ENCODE assay signal across 12 cellular contexts in the genomic region with DNA sequence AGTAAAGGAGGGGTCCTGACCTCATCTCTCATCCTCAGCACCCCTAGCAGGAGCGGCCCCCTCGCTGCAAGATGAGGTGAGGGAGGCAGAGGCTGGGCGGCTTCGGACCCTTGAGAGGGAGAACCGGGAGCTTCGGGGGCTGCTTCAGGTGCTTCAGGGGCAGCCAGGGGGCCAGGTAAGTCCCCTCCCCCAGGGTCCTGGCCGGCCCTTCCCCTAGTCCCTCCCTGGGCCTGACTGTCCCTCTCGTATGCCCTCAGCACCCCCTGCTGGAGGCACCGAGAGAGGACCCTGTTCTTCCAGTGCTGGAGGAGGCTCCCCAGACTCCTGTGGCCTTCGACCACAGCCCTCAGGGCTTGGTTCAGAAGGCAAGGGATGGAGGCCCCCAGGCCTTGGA. TPM values are rescaled to one million over a fixed set of nuclear protein-coding genes. Genes with fewer than 3 reads are reported as not detected.
DNase-seq lines count a peak whose midpoint lies in the region; ATAC-seq and TF ChIP-seq lines count a peak whose summit lies in the region.
"Had no signal": no experiment of that assay in that cellular context is flagged by ENCODE, and none has a peak within 500 bp of the region (broad histone marks: within the 10 kb centered on the region; RNA-seq: fewer than 3 reads in every experiment).

No MANE protein-coding gene starts in this region.

- peak; percentile 29; the same call in 1 of the 2 replicates for TF ChIP-seq CTCF in OCI-LY1 (IDR thresholded peaks at IDR 0.05; ENCODE audit: low read length)
- peak; percentile 9 for TF ChIP-seq CTCF in smooth muscle cell (IDR thresholded peaks at IDR 0.05; ENCODE audit: borderline replicate concordance, insufficient read depth, poor library complexity, severe bottlenecking)

- H3K36me3 ChIP-seq in OCI-LY1 (ENCODE audit: insufficient read depth, low read length) = peaks cover 32% of the 10 kb centered on the region; the same call in 1 of the 2 replicates
- no peaks in the 10 kb centered on the region for H3K36me3 ChIP-seq in smooth muscle cell (ENCODE audit: low read depth)

- no peak overlapping the region for H3K9ac ChIP-seq in OCI-LY1 (ENCODE audit: low read length)
- H3K9ac ChIP-seq in smooth muscle cell (ENCODE audit: low read depth) = no peak overlapping the region

- no peaks in the 10 kb centered on the region for H3K27me3 ChIP-seq in OCI-LY1 (ENCODE audit: insufficient read depth, low read length)
- H3K27me3 ChIP-seq in smooth muscle cell (ENCODE audit: low read depth) = no peaks in the 10 kb centered on the region
- H3K27me3 ChIP-seq: dorsolateral prefrontal cortex had no signal

- H4K20me1 ChIP-seq in OCI-LY1 (ENCODE audit: insufficient read depth, low read length) = no peaks in the 10 kb centered on the region
- no peaks in the 10 kb centered on the region for H4K20me1 ChIP-seq in smooth muscle cell (ENCODE audit: low read depth)

- 89% methylated on average over 8 of the region's 10 CpGs for WGBS in smooth muscle cell (ENCODE audit: low lambda C conversion rate)

- no peak overlapping the region for H3K27ac ChIP-seq in OCI-LY1 (ENCODE audit: low read depth, low read length, poor library complexity, severe bottlenecking)
- no peak overlapping the region for H3K27ac ChIP-seq in smooth muscle cell (ENCODE audit: low read depth)

- H3K4me2 ChIP-seq in OCI-LY1 (ENCODE audit: low read length) (no peak overlapping the region), smooth muscle cell (no peak overlapping the region)

- H3K4me1 ChIP-seq in OCI-LY1 (ENCODE audit: insufficient read depth, low read length, severe bottlenecking) (peaks cover 29% of the 10 kb centered on the region), smooth muscle cell (ENCODE audit: low read depth) (peaks cover 7% of the 10 kb centered on the region)

- no peak for TF ChIP-seq POLR2A in erythroblast (IDR thresholded peaks at IDR 0.05; ENCODE audit: low read length)

- no peaks in the 10 kb centered on the region for H3K27me3 Mint-ChIP-seq in activated T-cell treated with anti-CD3 and anti-CD28 coated beads, Interleukin-2, amount 50 U/mL, for 4 hours (ENCODE audit: low read depth)
- H3K27me3 Mint-ChIP-seq: CD4-positive, alpha-beta memory T cell had no signal

- no peak for ATAC-seq in activated T-cell treated with anti-CD3 and anti-CD28 coated beads, Interleukin-2, amount 50 U/mL, for 4 hours

- no peak overlapping the region for H2AFZ ChIP-seq in OCI-LY1 (ENCODE audit: low read length)
- no peak overlapping the region for H2AFZ ChIP-seq in smooth muscle cell (ENCODE audit: low read depth)

- no peak overlapping the region for H3K4me3 Mint-ChIP-seq in activated T-cell treated with anti-CD3 and anti-CD28 coated beads, Interleukin-2, amount 50 U/mL, for 4 hours
- H3K4me3 Mint-ChIP-seq: CD4-positive, alpha-beta memory T cell had no signal

- H3K4me3 ChIP-seq in OCI-LY1 (ENCODE audit: low read depth, low read length, poor library complexity, severe bottlenecking) (no peak overlapping the region), smooth muscle cell (no peak overlapping the region)

- H3F3A ChIP-seq in OCI-LY1 (ENCODE audit: insufficient read depth, low read length) = no peaks in the 10 kb centered on the region
- no peaks in the 10 kb centered on the region for H3F3A ChIP-seq in smooth muscle cell (ENCODE audit: low read depth)

- H3K4me1 Mint-ChIP-seq in activated T-cell treated with anti-CD3 and anti-CD28 coated beads, Interleukin-2, amount 50 U/mL, for 4 hours (ENCODE audit: low read depth) = peaks cover 28% of the 10 kb centered on the region

- H3K79me2 ChIP-seq in OCI-LY1 (ENCODE audit: insufficient read depth, low read length) = no peaks in the 10 kb centered on the region
- no peaks in the 10 kb centered on the region for H3K79me2 ChIP-seq in smooth muscle cell (ENCODE audit: low read depth)

- no peaks in the 10 kb centered on the region for H3K9me2 ChIP-seq in OCI-LY1 (ENCODE audit: low read depth, low read length)

- H3K9me3 Mint-ChIP-seq in activated T-cell treated with anti-CD3 and anti-CD28 coated beads, Interleukin-2, amount 50 U/mL, for 4 hours = no peaks in the 10 kb centered on the region
- H3K9me3 Mint-ChIP-seq: CD4-positive, alpha-beta memory T cell had no signal

- H3K36me3 Mint-ChIP-seq in activated T-cell treated with anti-CD3 and anti-CD28 coated beads, Interleukin-2, amount 50 U/mL, for 4 hours (ENCODE audit: insufficient read depth) = peaks cover 12% of the 10 kb centered on the region

- DNase-seq in activated CD4-positive, alpha-beta T cell treated with anti-CD3 and anti-CD28 coated beads, Interleukin-2, amount 50 U/mL, for 48 hours = peak; percentile 15 to 27
- DNase-seq in activated CD4-positive, alpha-beta T cell treated with anti-CD3 and anti-CD28 coated beads, Interleukin-2, amount 50 U/mL, for 4 hours = no peak
- DNase-seq in erythroblast (lab: John Stamatoyannopoulos, UW) (peak; percentile 58 to 70), smooth muscle cell (lab: John Stamatoyannopoulos, UW; ENCODE audit: unreplicated experiment) (no peak), HPDE6-E6E7 (ENCODE audit: extremely low spot score) (no peak)
- DNase-seq in activated T-cell treated with anti-CD3 and anti-CD28 coated beads, Interleukin-2, amount 50 U/mL, for 4 hours = no peak
- no peak for DNase-seq in activated T-cell treated with anti-CD3 and anti-CD28 coated beads, Interleukin-2, amount 50 U/mL, for 1 hour
- DNase-seq: activated CD8-positive, alpha-beta memory T cell treated with anti-CD3 and anti-CD28 coated beads, Interleukin-2, amount 50 U/mL, for 48 hours; CD4-positive, alpha-beta memory T cell; dorsolateral prefrontal cortex; left cardiac atrium had no signal

- H3K9me3 ChIP-seq in OCI-LY1 (ENCODE audit: low read length) (no peaks in the 10 kb centered on the region), smooth muscle cell (replicated peaks; ENCODE audit: low read depth) (no peaks in the 10 kb centered on the region)

RNA-seq across cellular contexts. Expression of a gene that starts 3.7 kb away (rescaled TPM):
- 0.22 and 2.2 TPM in 2 replicates for total RNA-seq in smooth muscle cell
- 2.2 and 3.4 TPM in 2 replicates for polyA plus RNA-seq in smooth muscle cell
- 10 to 100 TPM; 87.4 to 97.9 (median 96.2) TPM for total RNA-seq in activated T-cell treated with anti-CD3 and anti-CD28 coated beads, Interleukin-2, amount 50 U/mL, for 4 hours

RNA-seq across cellular contexts. Expression of a gene that starts 15.2 kb away (rescaled TPM):
- 19.5 and 21.8 TPM in 2 replicates for total RNA-seq in smooth muscle cell
- 40.0 and 42.9 TPM in 2 replicates for polyA plus RNA-seq in smooth muscle cell
- total RNA-seq in activated T-cell treated with anti-CD3 and anti-CD28 coated beads, Interleukin-2, amount 50 U/mL, for 4 hours = 10 to 100 TPM; 43.3 to 49.9 (median 48.1) TPM

RNA-seq across cellular contexts. Expression of a gene that starts 25.8 kb away (rescaled TPM):
- total RNA-seq in smooth muscle cell = 169 and 209 TPM in 2 replicates
- 461 and 474 TPM in 2 replicates for polyA plus RNA-seq in smooth muscle cell
- total RNA-seq in activated T-cell treated with anti-CD3 and anti-CD28 coated beads, Interleukin-2, amount 50 U/mL, for 4 hours = 10 to 100 TPM; 78.3 to 96.8 (median 81.0) TPM

RNA-seq across cellular contexts. Expression of a gene that starts 26.4 kb away (rescaled TPM):
- total RNA-seq in smooth muscle cell = 218 and 285 TPM in 2 replicates
- polyA plus RNA-seq in smooth muscle cell = 327 and 353 TPM in 2 replicates
- 100 to 1,000 TPM; 432 to 461 (median 438) TPM for total RNA-seq in activated T-cell treated with anti-CD3 and anti-CD28 coated beads, Interleukin-2, amount 50 U/mL, for 4 hours

RNA-seq across cellular contexts. Expression of a gene that starts 38.4 kb away (rescaled TPM):
- 7.7 and 8.0 TPM in 2 replicates for total RNA-seq in smooth muscle cell
- polyA plus RNA-seq in smooth muscle cell = 16.7 and 29.4 TPM in 2 replicates
- total RNA-seq in activated T-cell treated with anti-CD3 and anti-CD28 coated beads, Interleukin-2, amount 50 U/mL, for 4 hours = 10 to 100 TPM; 81.5 to 93.4 (median 89.3) TPM

Comparison
In these comparisons a context has a peak if more than half of its experiments do, and no peak if none do; other contexts are left out.
1. DNase-seq: peak in activated CD4-positive, alpha-beta T cell treated with anti-CD3 and anti-CD28 coated beads, Interleukin-2, amount 50 U/mL, for 48 hours (2 of 2) and erythroblast (2 of 2); none in activated CD4-positive, alpha-beta T cell treated with anti-CD3 and anti-CD28 coated beads, Interleukin-2, amount 50 U/mL, for 4 hours (0 of 2), smooth muscle cell (single experiment), HPDE6-E6E7 (single experiment), activated T-cell treated with anti-CD3 and anti-CD28 coated beads, Interleukin-2, amount 50 U/mL, for 4 hours (single experiment) and activated T-cell treated with anti-CD3 and anti-CD28 coated beads, Interleukin-2, amount 50 U/mL, for 1 hour (single experiment).
2. RNA of a gene that starts 3.7 kb away (total RNA-seq): 87.4 to 97.9 TPM in activated T-cell treated with anti-CD3 and anti-CD28 coated beads, Interleukin-2, amount 50 U/mL, for 4 hours; 0.22 to 2.2 TPM in smooth muscle cell; every median in the first group is over 10 times any median in the second.